Comparison of ENCODE assay signal across 8 cellular contexts in genomic region chr10:3172081-3172445, GRCh38. TPM values are rescaled to one million over a fixed set of nuclear protein-coding genes. Genes with fewer than 3 reads are reported as not detected.
DNase-seq lines count a peak whose midpoint lies in the region; ATAC-seq and TF ChIP-seq lines count a peak whose summit lies in the region.

No MANE protein-coding gene starts in this region.

- H3K9ac ChIP-seq in neural cell (ENCODE audit: low read length) = peak overlapping the region; percentile 87

- H3K36me3 ChIP-seq in neural cell (ENCODE audit: insufficient read depth, low read length) (no peaks in the 10 kb centered on the region), vagina (peaks cover 0 to 32% of the 10 kb centered on the region in 2 donors)

- no peaks in the 10 kb centered on the region for H4K20me1 ChIP-seq in neural cell (ENCODE audit: insufficient read depth)

- TF ChIP-seq RAD21 in neural cell (conservative IDR thresholded peaks at IDR 0.05) = no peak

- TF ChIP-seq CTCF in AG10803 (conservative IDR thresholded peaks at IDR 0.05; ENCODE audit: low read length) (no peak), neural cell (IDR thresholded peaks at IDR 0.05; ENCODE audit: poor library complexity, severe bottlenecking) (no peak), vagina (IDR thresholded peaks at IDR 0.05) (no peak)

- no peak for ATAC-seq in GM21367 (IDR thresholded peaks at IDR 0.05; ENCODE audit: unreplicated experiment)
- no peak for ATAC-seq in GM19452 (IDR thresholded peaks at IDR 0.05; ENCODE audit: unreplicated experiment)

- no peaks in the 10 kb centered on the region for H3K9me2 ChIP-seq in neural cell (ENCODE audit: insufficient read depth, low read length)

- peak overlapping the region; percentile 79 for H2AFZ ChIP-seq in neural cell (ENCODE audit: low read depth, low read length)

- no peaks in the 10 kb centered on the region for H3K27me3 ChIP-seq in neural cell (ENCODE audit: insufficient read depth, low read depth, low read length)
- H3K27me3 ChIP-seq in vagina = no peaks in the 10 kb centered on the region

- H3K9me3 ChIP-seq in neural cell (ENCODE audit: low read length) (no peaks in the 10 kb centered on the region), vagina (no peaks in the 10 kb centered on the region)

- H3K79me2 ChIP-seq in neural cell (replicated peaks; ENCODE audit: insufficient read depth, low read length) = peaks cover 3% of the 10 kb centered on the region

- H3K4me1 ChIP-seq in vagina = peaks cover 15% of the 10 kb centered on the region

- DNase-seq in AG10803 (ENCODE audit: low read depth) (peak; percentile 54), HCEC 1CT (peak; percentile 71), fibroblast of gingiva (ENCODE audit: low read depth) (peak; percentile 59), vagina (ENCODE audit: extremely low spot score in 2 of 2) (peak in 1 of 2 donors; percentile 94)
- DNase-seq in activated CD4-positive, alpha-beta T cell treated with anti-CD3 and anti-CD28 coated beads for 48 hours = peak; percentile 60

- peak overlapping the region; percentile 79 for H3K27ac ChIP-seq in neural cell (ENCODE audit: low read length)
- H3K27ac ChIP-seq in vagina = peak overlapping the region; percentile 90

- intact Hi-C loops in vagina (cut with DNase I) = no loop called here

- no peak for TF ChIP-seq EP300 in neural cell (conservative IDR thresholded peaks at IDR 0.05; ENCODE audit: poor library complexity, severe bottlenecking)

- H3K4me2 ChIP-seq in neural cell (ENCODE audit: low read length) = peak overlapping the region; percentile 62

- no peaks in the 10 kb centered on the region for H3F3A ChIP-seq in neural cell (ENCODE audit: insufficient read depth, low read length, poor library complexity, severe bottlenecking)

- TF ChIP-seq POLR2A in vagina (IDR thresholded peaks at IDR 0.05) = no peak

- peak overlapping the region; percentile 75 for H3K4me3 ChIP-seq in AG10803 (ENCODE audit: low read length)
- peak overlapping the region; percentile 96 for H3K4me3 ChIP-seq in neural cell (ENCODE audit: low read length)
- peak overlapping the region; percentile 74 to 97 for H3K4me3 ChIP-seq in vagina

TF ChIP-seq in neural cell, 6 proteins besides CTCF, POLR2A, EP300 and RAD21:
- TF ChIP-seq EZH2 (IDR thresholded peaks at IDR 0.05; ENCODE audit: borderline replicate concordance, insufficient read depth, low read length, poor library complexity, severe bottlenecking) (no peak), POLR2AphosphoS5 (IDR thresholded peaks at IDR 0.05) (no peak), TAF1 (IDR thresholded peaks at IDR 0.05; ENCODE audit: low read depth) (no peak), SMC3 (conservative IDR thresholded peaks at IDR 0.05; ENCODE audit: poor library complexity) (no peak), MXI1 (conservative IDR thresholded peaks at IDR 0.05; ENCODE audit: poor library complexity, severe bottlenecking) (no peak)
- TF ChIP-seq, protein P1, sequence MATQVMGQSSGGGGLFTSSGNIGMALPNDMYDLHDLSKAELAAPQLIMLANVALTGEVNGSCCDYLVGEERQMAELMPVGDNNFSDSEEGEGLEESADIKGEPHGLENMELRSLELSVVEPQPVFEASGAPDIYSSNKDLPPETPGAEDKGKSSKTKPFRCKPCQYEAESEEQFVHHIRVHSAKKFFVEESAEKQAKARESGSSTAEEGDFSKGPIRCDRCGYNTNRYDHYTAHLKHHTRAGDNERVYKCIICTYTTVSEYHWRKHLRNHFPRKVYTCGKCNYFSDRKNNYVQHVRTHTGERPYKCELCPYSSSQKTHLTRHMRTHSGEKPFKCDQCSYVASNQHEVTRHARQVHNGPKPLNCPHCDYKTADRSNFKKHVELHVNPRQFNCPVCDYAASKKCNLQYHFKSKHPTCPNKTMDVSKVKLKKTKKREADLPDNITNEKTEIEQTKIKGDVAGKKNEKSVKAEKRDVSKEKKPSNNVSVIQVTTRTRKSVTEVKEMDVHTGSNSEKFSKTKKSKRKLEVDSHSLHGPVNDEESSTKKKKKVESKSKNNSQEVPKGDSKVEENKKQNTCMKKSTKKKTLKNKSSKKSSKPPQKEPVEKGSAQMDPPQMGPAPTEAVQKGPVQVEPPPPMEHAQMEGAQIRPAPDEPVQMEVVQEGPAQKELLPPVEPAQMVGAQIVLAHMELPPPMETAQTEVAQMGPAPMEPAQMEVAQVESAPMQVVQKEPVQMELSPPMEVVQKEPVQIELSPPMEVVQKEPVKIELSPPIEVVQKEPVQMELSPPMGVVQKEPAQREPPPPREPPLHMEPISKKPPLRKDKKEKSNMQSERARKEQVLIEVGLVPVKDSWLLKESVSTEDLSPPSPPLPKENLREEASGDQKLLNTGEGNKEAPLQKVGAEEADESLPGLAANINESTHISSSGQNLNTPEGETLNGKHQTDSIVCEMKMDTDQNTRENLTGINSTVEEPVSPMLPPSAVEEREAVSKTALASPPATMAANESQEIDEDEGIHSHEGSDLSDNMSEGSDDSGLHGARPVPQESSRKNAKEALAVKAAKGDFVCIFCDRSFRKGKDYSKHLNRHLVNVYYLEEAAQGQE (IDR thresholded peaks at IDR 0.05; ENCODE audit: borderline replicate concordance) = no peak

RNA-seq across cellular contexts. Expression of gene PITRM1, which starts 0.5 kb away (rescaled TPM):
- 62.2 and 77.2 TPM in 2 replicates for polyA plus RNA-seq in neural cell
- 69.6 and 75.7 TPM in 2 replicates for polyA minus RNA-seq in neural cell
- total RNA-seq in vagina = 58.9 TPM
